In genomic region chr1:77057994-77058585, GRCh38 we compare ENCODE assay signal across 1 cellular context.
TF ChIP-seq lines count a peak whose summit lies in the region.

No MANE protein-coding gene starts in this region.

TF ChIP-seq in WTC11, 78 proteins besides CTCF, POLR2A, EP300 and RAD21 (continued from another document):
- TF ChIP-seq AR (CRISPR knock-in tag; IDR thresholded peaks at IDR 0.05): no peak
- no peak for TF ChIP-seq USF2 (CRISPR knock-in tag; IDR thresholded peaks at IDR 0.05)
- no peak for TF ChIP-seq NFE2L1 (CRISPR knock-in tag; IDR thresholded peaks at IDR 0.05)
- no peak for TF ChIP-seq PRRX2 (CRISPR knock-in tag; IDR thresholded peaks at IDR 0.05)
- TF ChIP-seq ERG (CRISPR knock-in tag; IDR thresholded peaks at IDR 0.05): no peak
- no peak for TF ChIP-seq ZNF138 (CRISPR knock-in tag; conservative IDR thresholded peaks at IDR 0.05)
- TF ChIP-seq ZNF416 (CRISPR knock-in tag; IDR thresholded peaks at IDR 0.05): no peak
- TF ChIP-seq HMGXB4 (CRISPR knock-in tag; IDR thresholded peaks at IDR 0.05): no peak
